ENCODE assay signal across 9 cellular contexts in genomic region chr1:36366091-36366661, GRCh38. TPM values are rescaled to one million over a fixed set of nuclear protein-coding genes. Genes with fewer than 3 reads are reported as not detected.
DNase-seq lines count a peak whose midpoint lies in the region; ATAC-seq, FAIRE-seq and TF ChIP-seq lines count a peak whose summit lies in the region.
"Had no signal": no experiment of that assay in that cellular context is flagged by ENCODE, and none has a peak within 500 bp of the region (broad histone marks: within the 10 kb centered on the region; RNA-seq: fewer than 3 reads in every experiment).

No MANE protein-coding gene starts in this region.

- H3K9me3 Mint-ChIP-seq in natural killer cell, result no peaks in the 10 kb centered on the region

- H3K27ac ChIP-seq in uterus, result peak overlapping the region; percentile 34 to 47

- no peaks in the 10 kb centered on the region for H3K27me3 ChIP-seq in uterus

- H3K4me3 ChIP-seq in uterus, result no peak overlapping the region

- no peaks in the 10 kb centered on the region for H3K36me3 Mint-ChIP-seq in natural killer cell

- FAIRE-seq in HTR-8/SVneo (lab: Jason Lieb, UNC), result peak; percentile 4
- FAIRE-seq: islet of Langerhans had no signal

- no peak for TF ChIP-seq CTCF in natural killer cell (IDR thresholded peaks at IDR 0.05)
- no peak for TF ChIP-seq CTCF in uterus (IDR thresholded peaks at IDR 0.05)

- intact Hi-C loops in natural killer cell (cut with micrococcal nuclease) (loop anchor here (5.0 kb wide), 3 partner anchors 36 to 59 kb away; partner anchors contain the start of genes EVA1B and SH3D21), uterus (cut with DNase I; ENCODE audit: low total_unique reads) (no loop called here)

- DNase-seq in HTR-8/SVneo (ENCODE audit: insufficient read length, low spot score) (no peak), natural killer cell (no peak), uterus (peak in 1 of 2 donors; percentile 37), ureter (ENCODE audit: low spot score) (no peak), HuH-7.5 (ENCODE audit: low spot score) (no peak)
- peak; percentile 36 to 42 for DNase-seq in activated CD4-positive, alpha-beta T cell treated with anti-CD3 and anti-CD28 coated beads for 4 hours
- peak; percentile 59 for DNase-seq in effector CD4-positive, alpha-beta T cell

- H3K4me3 Mint-ChIP-seq in natural killer cell, result no peak overlapping the region

- H3K27ac Mint-ChIP-seq in natural killer cell, result peak overlapping the region; percentile 74 to 86

- TF ChIP-seq POLR2A in uterus (IDR thresholded peaks at IDR 0.05), result no peak

- H3K27me3 Mint-ChIP-seq in natural killer cell (ENCODE audit: low read depth in 2 of 2), result no peaks in the 10 kb centered on the region

- peaks cover 23 to 44% of the 10 kb centered on the region in 2 donors for H3K4me1 Mint-ChIP-seq in natural killer cell

- H3K4me1 ChIP-seq in uterus, result peaks cover 0 to 6% of the 10 kb centered on the region in 2 donors

- H3K36me3 ChIP-seq in uterus, result no peaks in the 10 kb centered on the region

- ATAC-seq in natural killer cell (peak; percentile 70 to 80 (median 75)), HG02840 (IDR thresholded peaks at IDR 0.05; ENCODE audit: low FRiP score, unreplicated experiment) (no peak)

- no peaks in the 10 kb centered on the region for H3K9me3 ChIP-seq in uterus

RNA-seq across cellular contexts. Expression of gene STK40, which starts 19.5 kb away (rescaled TPM):
- total RNA-seq in natural killer cell (10 to 100 TPM; 55.9 to 65.3 (median 59.8) TPM), uterus (10 to 100 TPM; 19.1 to 84.5 (median 44.0) TPM), ureter (34.2 TPM)

RNA-seq across cellular contexts. Expression of gene LSM10, which starts 31.5 kb away (rescaled TPM):
- total RNA-seq in natural killer cell, result 10 to 100 TPM; 25.2 to 30.4 (median 26.6) TPM
- 10 to 100 TPM in 2 of 4 donors, 1 to 10 TPM in 2; 3.7 to 48.1 (median 15.1) TPM for total RNA-seq in uterus
- total RNA-seq in ureter, result 28.9 TPM

RNA-seq across cellular contexts. Expression of gene EVA1B, which starts 42.7 kb away (rescaled TPM):
- total RNA-seq in natural killer cell (1 to 10 TPM; 4.0 to 8.0 (median 4.9) TPM), uterus (100 to 1,000 TPM in 1 of 4 donors, 10 to 100 TPM in 3; 20.9 to 122 (median 62.4) TPM), ureter (12.4 TPM)

Comparison
In these comparisons a context has a peak if more than half of its experiments do, and no peak if none do; other contexts are left out.
1. DNase-seq: peak in activated CD4-positive, alpha-beta T cell treated with anti-CD3 and anti-CD28 coated beads for 4 hours (2 of 2) and effector CD4-positive, alpha-beta T cell (single experiment); none in HTR-8/SVneo (single experiment), natural killer cell (single experiment), ureter (single experiment) and HuH-7.5 (single experiment).